1 cellular context compared by ENCODE assay signal in genomic region chr12:6430124-6430989, GRCh38.
TF ChIP-seq lines count a peak whose summit lies in the region.

No MANE protein-coding gene starts in this region.

TF ChIP-seq in HepG2, 621 proteins besides CTCF, POLR2A, EP300 and RAD21 (continued from another document):
- peak; percentile 40 for TF ChIP-seq ARID5B (CRISPR knock-in tag; IDR thresholded peaks at IDR 0.05)
- TF ChIP-seq ZNF512B (CRISPR knock-in tag; IDR thresholded peaks at IDR 0.05; ENCODE audit: borderline replicate concordance): no peak
- TF ChIP-seq FOSL2 (CRISPR knock-in tag; IDR thresholded peaks at IDR 0.05): peak; percentile 74
- TF ChIP-seq ZSCAN20 (CRISPR knock-in tag; IDR thresholded peaks at IDR 0.05; ENCODE audit: borderline replicate concordance): no peak
- TF ChIP-seq MXD1 (CRISPR knock-in tag; IDR thresholded peaks at IDR 0.05): no peak
- TF ChIP-seq ZNF687 (CRISPR knock-in tag; IDR thresholded peaks at IDR 0.05): no peak
- TF ChIP-seq KDM1A (CRISPR knock-in tag; IDR thresholded peaks at IDR 0.05): no peak
- no peak for TF ChIP-seq SYNCRIP (IDR thresholded peaks at IDR 0.05; ENCODE audit: insufficient read depth, low read depth, low read length)
- no peak for TF ChIP-seq SRY (CRISPR knock-in tag; IDR thresholded peaks at IDR 0.05)
- TF ChIP-seq ZNF792 (CRISPR knock-in tag; IDR thresholded peaks at IDR 0.05): 0 out of 2 replicates have a peak, but pooled peaks have one; percentile 20
- no peak for TF ChIP-seq PLRG1 (conservative IDR thresholded peaks at IDR 0.05)
- TF ChIP-seq NFE2L2 (IDR thresholded peaks at IDR 0.05; ENCODE audit: low read length): peak; percentile 91
- no peak for TF ChIP-seq MAF1 (CRISPR knock-in tag; IDR thresholded peaks at IDR 0.05; ENCODE audit: borderline replicate concordance)
- 0 out of 2 replicates have a peak, but pooled peaks have one; percentile 27 for TF ChIP-seq ZNF12 (CRISPR knock-in tag; IDR thresholded peaks at IDR 0.05)
- TF ChIP-seq ZNF331 (CRISPR knock-in tag; IDR thresholded peaks at IDR 0.05): no peak
- no peak for TF ChIP-seq ATF5 (CRISPR knock-in tag; IDR thresholded peaks at IDR 0.05; ENCODE audit: low read depth)
- no peak for TF ChIP-seq ZNF558 (CRISPR knock-in tag; IDR thresholded peaks at IDR 0.05; ENCODE audit: borderline replicate concordance)
- no peak for TF ChIP-seq LBX2 (CRISPR knock-in tag; IDR thresholded peaks at IDR 0.05; ENCODE audit: borderline replicate concordance)
